2 cellular contexts compared by ENCODE assay signal in genomic region chr16:87174061-87174460, GRCh38.
TF ChIP-seq lines count a peak whose summit lies in the region.

No MANE protein-coding gene starts in this region.

TF ChIP-seq in GM23338, 12 proteins besides CTCF, POLR2A, EP300 and RAD21:
- TF ChIP-seq JUNB (IDR thresholded peaks at IDR 0.05; ENCODE audit: unreplicated experiment) (no peak), ZNF114 (CRISPR knock-in tag; IDR thresholded peaks at IDR 0.05) (no peak), NANOG (IDR thresholded peaks at IDR 0.05; ENCODE audit: borderline replicate concordance) (no peak), EZH2 (IDR thresholded peaks at IDR 0.05; ENCODE audit: low read depth, unreplicated experiment) (no peak), POLR2AphosphoS5 (IDR thresholded peaks at IDR 0.05; ENCODE audit: low read depth) (no peak), ZNF331 (CRISPR knock-in tag; IDR thresholded peaks at IDR 0.05; ENCODE audit: low read depth) (no peak), EZH2phosphoT487 (IDR thresholded peaks at IDR 0.05; ENCODE audit: unreplicated experiment) (no peak)
- TF ChIP-seq, protein P1, sequence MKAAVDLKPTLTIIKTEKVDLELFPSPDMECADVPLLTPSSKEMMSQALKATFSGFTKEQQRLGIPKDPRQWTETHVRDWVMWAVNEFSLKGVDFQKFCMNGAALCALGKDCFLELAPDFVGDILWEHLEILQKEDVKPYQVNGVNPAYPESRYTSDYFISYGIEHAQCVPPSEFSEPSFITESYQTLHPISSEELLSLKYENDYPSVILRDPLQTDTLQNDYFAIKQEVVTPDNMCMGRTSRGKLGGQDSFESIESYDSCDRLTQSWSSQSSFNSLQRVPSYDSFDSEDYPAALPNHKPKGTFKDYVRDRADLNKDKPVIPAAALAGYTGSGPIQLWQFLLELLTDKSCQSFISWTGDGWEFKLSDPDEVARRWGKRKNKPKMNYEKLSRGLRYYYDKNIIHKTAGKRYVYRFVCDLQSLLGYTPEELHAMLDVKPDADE (IDR thresholded peaks at IDR 0.05), result no peak
TF ChIP-seq in GM23338: peak in this region for 0.

TF ChIP-seq in H1, 55 proteins besides CTCF, POLR2A, EP300 and RAD21:
- TF ChIP-seq TCF12 (IDR thresholded peaks at IDR 0.05; ENCODE audit: low read depth, low read length) (no peak), ZNF274 (IDR thresholded peaks at IDR 0.05; ENCODE audit: borderline replicate concordance, extremely low read depth, low read length) (no peak), HDAC2 (IDR thresholded peaks at IDR 0.05; ENCODE audit: borderline replicate concordance in 1 of 2, low read depth in 2 of 2, low read length in 2 of 2) (no peak), CREB1 (IDR thresholded peaks at IDR 0.05) (no peak), GABPA (IDR thresholded peaks at IDR 0.05; ENCODE audit: borderline replicate concordance, insufficient read depth, low read length) (no peak), PHF8 (conservative IDR thresholded peaks at IDR 0.05; ENCODE audit: low read depth, low read length) (no peak), HDAC6 (IDR thresholded peaks at IDR 0.05; ENCODE audit: low read depth, low read length) (no peak), SIX5 (IDR thresholded peaks at IDR 0.05; ENCODE audit: low read depth, low read length) (no peak), CHD2 (IDR thresholded peaks at IDR 0.05; ENCODE audit: low read length) (no peak), EGR1 (IDR thresholded peaks at IDR 0.05; ENCODE audit: borderline replicate concordance, low read depth, low read length) (no peak), POU5F1 (IDR thresholded peaks at IDR 0.05; ENCODE audit: low read depth, low read length) (no peak), SIRT6 (IDR thresholded peaks at IDR 0.05; ENCODE audit: low read length) (no peak)
